ENCODE assay signal across 11 cellular contexts in genomic region chr22:46040471-46041465, GRCh38.
A peak's percentile ranks its signal among the peaks of the same experiment; 100 is the strongest.
DNase-seq lines count a peak whose midpoint lies in the region; ATAC-seq lines count a peak whose summit lies in the region.
"Had no signal": no experiment of that assay in that cellular context is flagged by ENCODE, and none has a peak within 500 bp of the region (broad histone marks: within the 10 kb centered on the region; RNA-seq: fewer than 3 reads in every experiment).

No MANE protein-coding gene starts in this region.

- no peaks in the 10 kb centered on the region for H3K36me3 Mint-ChIP-seq in stimulated activated memory B cell treated with anti-CD40 and anti-IgM and Interleukin-4, amounts not matched to agents 10 μg/mL and 1 μg/mL and 100 μg/mL, for 72 hours

- no peak for ATAC-seq in right cardiac atrium
- no peak for ATAC-seq in stimulated activated memory B cell treated with anti-CD40 and anti-IgM and Interleukin-4, amounts not matched to agents 10 μg/mL and 1 μg/mL and 100 μg/mL, for 72 hours
- ATAC-seq in HG03442 (IDR thresholded peaks at IDR 0.05; ENCODE audit: unreplicated experiment), result no peak
- no peak for ATAC-seq in HG03439 (IDR thresholded peaks at IDR 0.05; ENCODE audit: unreplicated experiment)

- 76% methylated on average over 20 of the region's 20 CpGs for WGBS in right cardiac atrium

- peaks cover 29% of the 10 kb centered on the region for H3K4me1 Mint-ChIP-seq in stimulated activated memory B cell treated with anti-CD40 and anti-IgM and Interleukin-4, amounts not matched to agents 10 μg/mL and 1 μg/mL and 100 μg/mL, for 72 hours

- H3K27me3 ChIP-seq in right cardiac atrium (ENCODE audit: control insufficient read depth, insufficient read depth), result no peaks in the 10 kb centered on the region

- H3K27ac ChIP-seq in right cardiac atrium (ENCODE audit: low read length), result peak overlapping the region; percentile 50

- no peak overlapping the region for H3K4me3 ChIP-seq in right cardiac atrium (ENCODE audit: low read length)

- H3K9me3 Mint-ChIP-seq in stimulated activated memory B cell treated with anti-CD40 and anti-IgM and Interleukin-4, amounts not matched to agents 10 μg/mL and 1 μg/mL and 100 μg/mL, for 72 hours, result no peaks in the 10 kb centered on the region
- H3K9me3 Mint-ChIP-seq: activated naive CD4-positive, alpha-beta T cell treated with anti-CD3 and anti-CD28 coated beads, Interleukin-2, amount 10 ng/mL, durations not matched to agents 7 days and 5 days had no signal

- peak overlapping the region; percentile 37 for H3K27ac Mint-ChIP-seq in stimulated activated memory B cell treated with anti-CD40 and anti-IgM and Interleukin-4, amounts not matched to agents 10 μg/mL and 1 μg/mL and 100 μg/mL, for 72 hours
- H3K27ac Mint-ChIP-seq: activated naive CD4-positive, alpha-beta T cell treated with anti-CD3 and anti-CD28 coated beads, Interleukin-2, amount 10 ng/mL, durations not matched to agents 7 days and 5 days had no signal

- H3K27me3 Mint-ChIP-seq in stimulated activated memory B cell treated with anti-CD40 and anti-IgM and Interleukin-4, amounts not matched to agents 10 μg/mL and 1 μg/mL and 100 μg/mL, for 72 hours, result no peaks in the 10 kb centered on the region

- H3K4me3 Mint-ChIP-seq in stimulated activated memory B cell treated with anti-CD40 and anti-IgM and Interleukin-4, amounts not matched to agents 10 μg/mL and 1 μg/mL and 100 μg/mL, for 72 hours, result no peak overlapping the region
- H3K4me3 Mint-ChIP-seq: activated naive CD4-positive, alpha-beta T cell treated with anti-CD3 and anti-CD28 coated beads, Interleukin-2, amount 10 ng/mL, durations not matched to agents 7 days and 5 days had no signal

- intact Hi-C loops in right cardiac atrium (cut with DNase I), result loop anchor here in 1 of 4 donors (5.0 kb wide), 1 partner anchor 37 kb away; no protein-coding TSS in a partner anchor

- no peaks in the 10 kb centered on the region for H3K9me3 ChIP-seq in right cardiac atrium (ENCODE audit: control insufficient read depth, low read length)

- peak; percentile 51 for DNase-seq in DMS 273 (lab: John Stamatoyannopoulos, UW; ENCODE audit: unreplicated experiment)
- DNase-seq in DMS 273 treated with DMSO at 0.1 percent for 48 hours (lab: John Stamatoyannopoulos, UW), result no peak
- DNase-seq in SHP77 treated with DMSO at 0.1 percent for 48 hours (lab: John Stamatoyannopoulos, UW), result peak; percentile 61
- peak in 2 of 3 donors; percentile 43 to 50 for DNase-seq in right cardiac atrium
- no peak for DNase-seq in activated gamma-delta T cell (lab: John Stamatoyannopoulos, UW)
- DNase-seq: activated CD4-positive, CD25-positive, alpha-beta regulatory T cell; activated naive CD4-positive, alpha-beta T cell treated with anti-CD3 and anti-CD28 coated beads, Interleukin-2, amount 10 ng/mL, durations not matched to agents 7 days and 5 days; GOT3 had no signal

- H3K4me1 ChIP-seq in right cardiac atrium (ENCODE audit: control insufficient read depth, insufficient read depth, low read length), result peaks cover 10% of the 10 kb centered on the region

Comparison
In these comparisons a context has a peak if more than half of its experiments do, and no peak if none do; other contexts are left out.
1. DNase-seq: peak in DMS 273 (single experiment), SHP77 treated with DMSO at 0.1 percent for 48 hours (single experiment) and right cardiac atrium (2 of 3); none in DMS 273 treated with DMSO at 0.1 percent for 48 hours (single experiment) and activated gamma-delta T cell (single experiment).